In genomic region chr9:21883642-21884041, GRCh38 we compare ENCODE assay signal across 15 cellular contexts.
DNase-seq lines count a peak whose midpoint lies in the region; ATAC-seq and TF ChIP-seq lines count a peak whose summit lies in the region.
"Had no signal": no experiment of that assay in that cellular context is flagged by ENCODE, and none has a peak within 500 bp of the region (broad histone marks: within the 10 kb centered on the region; RNA-seq: fewer than 3 reads in every experiment).

No MANE protein-coding gene starts in this region.

- H3K4me1 ChIP-seq in naive thymus-derived CD4-positive, alpha-beta T cell (ENCODE audit: control insufficient read depth in 2 of 2, insufficient read depth in 2 of 2, low read length in 2 of 2), result no peaks in the 10 kb centered on the region
- no peaks in the 10 kb centered on the region for H3K4me1 ChIP-seq in Karpas-422 (ENCODE audit: low read length)
- H3K4me1 ChIP-seq in left ventricle myocardium inferior, result no peaks in the 10 kb centered on the region
- H3K4me1 ChIP-seq: gastrocnemius medialis had no signal

- peaks cover 0 to 8% (median 6%) of the 10 kb centered on the region in 3 experiments for H3K9me3 ChIP-seq in naive thymus-derived CD4-positive, alpha-beta T cell (ENCODE audit: control insufficient read depth in 2 of 3, low read length in 3 of 3)
- no peaks in the 10 kb centered on the region for H3K9me3 ChIP-seq in Karpas-422 (ENCODE audit: low read length)
- peaks cover 52% of the 10 kb centered on the region for H3K9me3 ChIP-seq in left ventricle myocardium inferior (replicated peaks)

- CTCF ChIA-PET in naive thymus-derived CD4-positive, alpha-beta T cell (lab: Charles Lee), result interaction anchor here (0.6 kb wide), 1 partner anchor 593 kb away, joined by 3 read pairs; no protein-coding TSS in a partner anchor

- no peak overlapping the region for H3K4me3 Mint-ChIP-seq in naive thymus-derived CD4-positive, alpha-beta T cell
- H3K4me3 Mint-ChIP-seq: CD4-positive, CD25-positive, alpha-beta regulatory T cell had no signal

- peak overlapping the region in 1 of 9 donors; percentile 6 for H3K27ac Mint-ChIP-seq in naive thymus-derived CD4-positive, alpha-beta T cell
- H3K27ac Mint-ChIP-seq: activated naive CD4-positive, alpha-beta T cell treated with anti-CD3 and anti-CD28 coated beads, Interleukin-2, amount 50 U/mL, for 72 hours had no signal

- intact Hi-C loops in naive thymus-derived CD4-positive, alpha-beta T cell (cut with micrococcal nuclease), result no loop called here
- intact Hi-C loops in left ventricle myocardium inferior (cut with micrococcal nuclease), result no loop called here

- H3K9me2 ChIP-seq in Karpas-422 (replicated peaks; ENCODE audit: insufficient read depth, low read length), result no peaks in the 10 kb centered on the region

- no peaks in the 10 kb centered on the region for H3K36me3 ChIP-seq in naive thymus-derived CD4-positive, alpha-beta T cell (ENCODE audit: control insufficient read depth in 2 of 3, insufficient read depth in 3 of 3, low read length in 3 of 3)
- H3K36me3 ChIP-seq in Karpas-422 (ENCODE audit: insufficient read depth, low read length) (peaks cover 38% of the 10 kb centered on the region), left ventricle myocardium inferior (peaks cover 34% of the 10 kb centered on the region)
- H3K36me3 ChIP-seq: cardiac muscle cell, gastrocnemius medialis had no signal

- H2AFZ ChIP-seq in Karpas-422 (ENCODE audit: low read length), result no peak overlapping the region

- H3K4me2 ChIP-seq in Karpas-422 (ENCODE audit: low read depth, low read length, poor library complexity, severe bottlenecking), result no peak overlapping the region

- peak; percentile 63 for ATAC-seq in GM21576 (IDR thresholded peaks at IDR 0.05; ENCODE audit: unreplicated experiment)
- peak; percentile 66 for ATAC-seq in naive thymus-derived CD4-positive, alpha-beta T cell
- no peak for ATAC-seq in GM18502 (IDR thresholded peaks at IDR 0.05; ENCODE audit: poor library complexity, unreplicated experiment)
- ATAC-seq: gastrocnemius medialis had no signal

- DNase-seq in Kasumi-1 (lab: John Stamatoyannopoulos, UW) (peak; percentile 15 to 43), SW480 (ENCODE audit: low spot score) (peak; percentile 13), Karpas-422 (no peak), NCI-H510A treated with DMSO at 0.1 percent for 48 hours (lab: John Stamatoyannopoulos, UW) (no peak), left ventricle myocardium inferior (no peak)
- no peak for DNase-seq in naive thymus-derived CD4-positive, alpha-beta T cell
- DNase-seq: gastrocnemius medialis, NCI-H1105, NCI-H446, occipital lobe had no signal

- no peak overlapping the region for H3K27ac ChIP-seq in naive thymus-derived CD4-positive, alpha-beta T cell (ENCODE audit: low read depth, low read length)
- H3K27ac ChIP-seq in Karpas-422 (ENCODE audit: low read length) (no peak overlapping the region), left ventricle myocardium inferior (replicated peaks) (no peak overlapping the region)
- H3K27ac ChIP-seq: cardiac muscle cell, gastrocnemius medialis had no signal

- peaks cover 0 to 4% (median 0%) of the 10 kb centered on the region in 7 donors for H3K4me1 Mint-ChIP-seq in naive thymus-derived CD4-positive, alpha-beta T cell

- peaks cover 20 to 88% (median 68%) of the 10 kb centered on the region in 5 donors for H3K36me3 Mint-ChIP-seq in naive thymus-derived CD4-positive, alpha-beta T cell

- no peak for TF ChIP-seq CTCF in left ventricle myocardium inferior (IDR thresholded peaks at IDR 0.05; ENCODE audit: borderline replicate concordance)

- POLR2A ChIA-PET in naive thymus-derived CD4-positive, alpha-beta T cell (lab: Charles Lee), result no interaction called here

- no peaks in the 10 kb centered on the region for H3K27me3 Mint-ChIP-seq in naive thymus-derived CD4-positive, alpha-beta T cell
- H3K27me3 Mint-ChIP-seq: CD4-positive, CD25-positive, alpha-beta regulatory T cell had no signal

- H3K79me2 ChIP-seq in Karpas-422 (ENCODE audit: low read length), result peaks cover 61% of the 10 kb centered on the region

- no peaks in the 10 kb centered on the region for H3K27me3 ChIP-seq in naive thymus-derived CD4-positive, alpha-beta T cell (ENCODE audit: control insufficient read depth in 2 of 2, insufficient read depth in 2 of 2, low read length in 2 of 2)
- H3K27me3 ChIP-seq in Karpas-422 (ENCODE audit: low read length), result no peaks in the 10 kb centered on the region
- H3K27me3 ChIP-seq in left ventricle myocardium inferior (ENCODE audit: low read depth), result no peaks in the 10 kb centered on the region
- H3K27me3 ChIP-seq: cardiac muscle cell, gastrocnemius medialis had no signal

- H3K4me3 ChIP-seq in naive thymus-derived CD4-positive, alpha-beta T cell (ENCODE audit: low read length), result no peak overlapping the region
- H3K4me3 ChIP-seq in Karpas-422 (ENCODE audit: low read length) (no peak overlapping the region), left ventricle myocardium inferior (no peak overlapping the region)
- H3K4me3 ChIP-seq: cardiac muscle cell, gastrocnemius medialis had no signal

- H3K9ac ChIP-seq in Karpas-422 (ENCODE audit: low read length), result no peak overlapping the region

- H4K20me1 ChIP-seq in Karpas-422 (ENCODE audit: insufficient read depth, low read depth, low read length), result no peaks in the 10 kb centered on the region

- peaks cover 4 to 80% (median 32%) of the 10 kb centered on the region in 11 donors for H3K9me3 Mint-ChIP-seq in naive thymus-derived CD4-positive, alpha-beta T cell

Comparison
In these comparisons a context has a peak if more than half of its experiments do, and no peak if none do; other contexts are left out.
1. DNase-seq: peak in Kasumi-1 (2 of 2) and SW480 (single experiment); none in naive thymus-derived CD4-positive, alpha-beta T cell (0 of 9), Karpas-422 (single experiment), NCI-H510A treated with DMSO at 0.1 percent for 48 hours (single experiment) and left ventricle myocardium inferior (single experiment).